15 cellular contexts compared by ENCODE assay signal in genomic region chr1:31735571-31735970, GRCh38. TPM values are rescaled to one million over a fixed set of nuclear protein-coding genes. Genes with fewer than 3 reads are reported as not detected.
DNase-seq lines count a peak whose midpoint lies in the region; ATAC-seq, FAIRE-seq and TF ChIP-seq lines count a peak whose summit lies in the region.
"Had no signal": no experiment of that assay in that cellular context is flagged by ENCODE, and none has a peak within 500 bp of the region (broad histone marks: within the 10 kb centered on the region; RNA-seq: fewer than 3 reads in every experiment).

No MANE protein-coding gene starts in this region.

- FAIRE-seq in RCC 7860 (lab: Jason Lieb, UNC) = no peak

- TF ChIP-seq CTCF in IMR-90 (conservative IDR thresholded peaks at IDR 0.05; ENCODE audit: low read depth, low read length) (no peak), brain (conservative IDR thresholded peaks at IDR 0.05) (no peak), adrenal gland (IDR thresholded peaks at IDR 0.05) (no peak)

- H3K36me3 Mint-ChIP-seq in brain = peaks cover 18% of the 10 kb centered on the region
- no peaks in the 10 kb centered on the region for H3K36me3 Mint-ChIP-seq in naive thymus-derived CD8-positive, alpha-beta T cell
- H3K36me3 Mint-ChIP-seq: CD8-positive, alpha-beta T cell had no signal

- 93% methylated on average over 5 of the region's 10 CpGs; no CpG with 5 or more reads in 1 of the 2 experiments for WGBS in IMR-90 (ENCODE audit: extremely low coverage in 2 of 2, insufficient read length in 1 of 2), 2 experiments
- WGBS in adrenal gland, 4 donors = 87 to 93% (median 90%) methylated on average over 5 to 10 of the region's 10 CpGs

- peaks cover 18% of the 10 kb centered on the region for H3K4me1 Mint-ChIP-seq in brain
- H3K4me1 Mint-ChIP-seq in naive thymus-derived CD8-positive, alpha-beta T cell = peaks cover 9 to 22% (median 13%) of the 10 kb centered on the region in 4 donors

- no peak overlapping the region for H3K23ac ChIP-seq in IMR-90 (ENCODE audit: low read depth, low read length)

- no peak overlapping the region for H3K18ac ChIP-seq in IMR-90 (ENCODE audit: low read depth, low read length)

- H3K36me3 ChIP-seq in IMR-90 (ENCODE audit: control insufficient read depth, insufficient read depth, low read length) (peaks cover 12% of the 10 kb centered on the region; the same call in 1 of the 2 replicates), adrenal gland (replicated peaks in 1 of 2) (no peaks in the 10 kb centered on the region)
- H3K36me3 ChIP-seq: HAP-1 had no signal

- H3K56ac ChIP-seq in IMR-90 (ENCODE audit: extremely low read depth, insufficient read depth, low read length) = no peak overlapping the region

- no peak overlapping the region for H3K4me3 ChIP-seq in IMR-90 (ENCODE audit: insufficient read depth, low read depth, low read length)
- no peak overlapping the region for H3K4me3 ChIP-seq in adrenal gland
- H3K4me3 ChIP-seq: BLaER1 treated with 17β-estradiol and CSF1 and Interleukin-3, amounts not matched to agents 10 nM and 100 nM; GM23248; HAP-1 had no signal

- H3K4me1 ChIP-seq in IMR-90 (ENCODE audit: control insufficient read depth, insufficient read depth, low read length) (no peaks in the 10 kb centered on the region), adrenal gland (replicated peaks in 1 of 2) (no peaks in the 10 kb centered on the region)
- H3K4me1 ChIP-seq: HAP-1 had no signal

- no TSS peak for BruUV-seq in IMR-90 (replicated peaks; lab: Mats Ljungman, UMichigan)

- H3K27ac ChIP-seq in IMR-90 (ENCODE audit: insufficient read depth, low read length) (no peak overlapping the region), adrenal gland (no peak overlapping the region)
- H3K27ac ChIP-seq: BLaER1 treated with 17β-estradiol and CSF1 and Interleukin-3, amounts not matched to agents 10 nM and 100 nM; GM23248 had no signal

- no peak overlapping the region for H2BK20ac ChIP-seq in IMR-90 (ENCODE audit: low read depth, low read length)

- H4K20me1 ChIP-seq in IMR-90 (ENCODE audit: insufficient read depth, low read length) = peaks cover 5% of the 10 kb centered on the region; the same call in 1 of the 2 replicates

- dilution Hi-C loops in IMR-90 (cut with HindIII; ENCODE audit: low sequenced_read_pairs, unreplicated experiment) = no loop called here

- no peak overlapping the region for H2AFZ ChIP-seq in IMR-90 (replicated peaks; ENCODE audit: low read length, poor library complexity)
- H2AFZ ChIP-seq: GM23248 had no signal

- H4K91ac ChIP-seq in IMR-90 (ENCODE audit: insufficient read depth, low read depth, low read length) = no peak overlapping the region

- H3K9ac ChIP-seq in IMR-90 (ENCODE audit: low read depth, low read length) = no peak overlapping the region
- H3K9ac ChIP-seq: BLaER1 treated with 17β-estradiol and CSF1 and Interleukin-3, amounts not matched to agents 10 nM and 100 nM; GM23248 had no signal

- H4K8ac ChIP-seq in IMR-90 (ENCODE audit: low read depth in 2 of 2, low read length in 2 of 2) = no peak overlapping the region

- H3K27ac Mint-ChIP-seq in brain = peak overlapping the region in 3 of 5 experiments; percentile 51 to 80 (median 53)
- no peak overlapping the region for H3K27ac Mint-ChIP-seq in naive thymus-derived CD8-positive, alpha-beta T cell
- H3K27ac Mint-ChIP-seq: B cell; CD8-positive, alpha-beta T cell had no signal

- H2BK5ac ChIP-seq in IMR-90 (ENCODE audit: low read depth, low read length, poor library complexity, severe bottlenecking) = no peak overlapping the region

- no peak overlapping the region for H2BK120ac ChIP-seq in IMR-90 (ENCODE audit: low read depth, low read length)

- no peak overlapping the region for H4K5ac ChIP-seq in IMR-90 (ENCODE audit: low read depth, low read length)

- no peak overlapping the region for H3K4ac ChIP-seq in IMR-90 (ENCODE audit: low read depth, low read length)

- no peaks in the 10 kb centered on the region; the same call in 1 of the 2 replicates for H3K9me1 ChIP-seq in IMR-90 (ENCODE audit: insufficient read depth, low read length)

- no peaks in the 10 kb centered on the region for H3K9me3 ChIP-seq in IMR-90 (ENCODE audit: control insufficient read depth, insufficient read depth, low read length)
- H3K9me3 ChIP-seq in adrenal gland (replicated peaks in 1 of 3) = no peaks in the 10 kb centered on the region
- H3K9me3 ChIP-seq: BLaER1 treated with 17β-estradiol and CSF1 and Interleukin-3, amounts not matched to agents 10 nM and 100 nM; HAP-1 had no signal

- H3K27me3 Mint-ChIP-seq in brain = peaks cover 3% of the 10 kb centered on the region
- H3K27me3 Mint-ChIP-seq in naive thymus-derived CD8-positive, alpha-beta T cell = peaks cover 0 to 2% (median 0%) of the 10 kb centered on the region in 5 donors
- H3K27me3 Mint-ChIP-seq: B cell had no signal

- POLR2A ChIA-PET in IMR-90 (lab: Charles Lee; ENCODE audit: unreplicated experiment) = no interaction called here
- POLR2A ChIA-PET in naive thymus-derived CD8-positive, alpha-beta T cell (lab: Charles Lee) = no interaction called here

- TF ChIP-seq RAD21 in IMR-90 (IDR thresholded peaks at IDR 0.05; ENCODE audit: low read length) = no peak

- ATAC-seq in IMR-90 (ENCODE audit: low read depth) = no peak
- ATAC-seq in naive thymus-derived CD8-positive, alpha-beta T cell = no peak
- ATAC-seq: CD8-positive, alpha-beta T cell had no signal

- no peak for TF ChIP-seq POLR2A in IMR-90 (IDR thresholded peaks at IDR 0.05; ENCODE audit: low read depth, low read length)
- TF ChIP-seq POLR2A in adrenal gland (IDR thresholded peaks at IDR 0.05) = no peak

- H3K27me3 ChIP-seq in IMR-90 (ENCODE audit: control insufficient read depth, insufficient read depth, low read length) = no peaks in the 10 kb centered on the region
- no peaks in the 10 kb centered on the region for H3K27me3 ChIP-seq in adrenal gland

- H3K4me2 ChIP-seq in IMR-90 (ENCODE audit: low read depth, low read length) = no peak overlapping the region

- H3K79me1 ChIP-seq in IMR-90 (ENCODE audit: low read depth in 1 of 2, low read length in 2 of 2) = no peaks in the 10 kb centered on the region

- DNase-seq in IMR-90 = no peak
- peak; percentile 50 for DNase-seq in RCC 7860 (ENCODE audit: low spot score)
- DNase-seq in kidney tubule cell (ENCODE audit: low spot score) = peak; percentile 32
- DNase-seq in naive thymus-derived CD8-positive, alpha-beta T cell = no peak
- no peak for DNase-seq in activated T-cell treated with anti-CD3 and anti-CD28 coated beads for 4 hours
- DNase-seq in adrenal gland = no peak
- DNase-seq: Calu3; CD8-positive, alpha-beta T cell; DMS79 treated with DMSO at 0.1 percent for 48 hours; GF-D8; GM23248 had no signal

- H3K9me3 Mint-ChIP-seq in brain = no peaks in the 10 kb centered on the region
- no peaks in the 10 kb centered on the region for H3K9me3 Mint-ChIP-seq in naive thymus-derived CD8-positive, alpha-beta T cell
- H3K9me3 Mint-ChIP-seq: CD8-positive, alpha-beta T cell had no signal

- no peak overlapping the region for H2AK5ac ChIP-seq in IMR-90 (ENCODE audit: low read depth, low read length)

- H2AK9ac ChIP-seq in IMR-90 (replicated peaks; ENCODE audit: low read depth, low read length, poor library complexity) = peak overlapping the region; percentile 73

- H3K4me3 Mint-ChIP-seq in brain = no peak overlapping the region
- H3K4me3 Mint-ChIP-seq in naive thymus-derived CD8-positive, alpha-beta T cell = no peak overlapping the region
- H3K4me3 Mint-ChIP-seq: B cell; CD8-positive, alpha-beta T cell had no signal

- CTCF ChIA-PET in IMR-90 (lab: Yijun Ruan, JAX) = interaction anchor here (1.0 kb wide), 1 partner anchor 17 kb away, joined by 3 read pairs; no protein-coding TSS in a partner anchor

- no peak overlapping the region for H3K14ac ChIP-seq in IMR-90 (replicated peaks; ENCODE audit: low read depth, low read length)

- in situ Hi-C loops in IMR-90 (cut with MboI; ENCODE audit: low sequenced_read_pairs) = no loop called here

- intact Hi-C loops in IMR-90 (cut with micrococcal nuclease) (no loop called here), adrenal gland (cut with DNase I) (no loop called here)

- H2BK15ac ChIP-seq in IMR-90 (ENCODE audit: low read depth, low read length) = no peak overlapping the region

TF ChIP-seq in IMR-90, 13 proteins besides CTCF, POLR2A, EP300 and RAD21:
- TF ChIP-seq MXI1 (IDR thresholded peaks at IDR 0.05; ENCODE audit: borderline replicate concordance, low read depth, low read length) (no peak), NFE2L2 (IDR thresholded peaks at IDR 0.05; ENCODE audit: low read depth, low read length) (no peak), BHLHE40 (IDR thresholded peaks at IDR 0.05; ENCODE audit: low read depth, low read length) (no peak), CHD1 (IDR thresholded peaks at IDR 0.05; ENCODE audit: low read depth, low read length) (no peak)

RNA-seq across cellular contexts. Expression of gene ADGRB2, which starts 28.6 kb away (rescaled TPM):
- 2.2 and 2.5 TPM in 2 replicates for total RNA-seq in IMR-90 (2012; rRNA removed)
- polyA plus RNA-seq in IMR-90 (2012; rRNA removed) = 11.9 TPM in 2 replicates
- polyA plus RNA-seq in IMR-90 (2012; cell fraction: cytosol; rRNA removed) = 6.4 and 15.9 TPM in 2 replicates
- 38.7 and 77.7 TPM in 2 replicates for polyA plus RNA-seq in IMR-90 (2012; cell fraction: nucleus; rRNA removed; ENCODE audit: low replicate concordance)
- polyA plus RNA-seq in brain (ENCODE audit: insufficient read depth, low read depth, low replicate concordance) = 67.9 TPM
- total RNA-seq in naive thymus-derived CD8-positive, alpha-beta T cell = under 1 TPM in 1 of 2 experiments, not detected in 1; 0.18 TPM
- under 1 TPM in 2 of 3 donors, not detected in 1; 0.05 to 0.10 TPM for polyA plus RNA-seq in naive thymus-derived CD8-positive, alpha-beta T cell
- 10 to 100 TPM in 1 of 8 donors, 1 to 10 TPM in 7; 2.2 to 15.1 (median 5.1) TPM for total RNA-seq in adrenal gland
- polyA plus RNA-seq in adrenal gland = 10 to 100 TPM in 1 of 3 donors, 1 to 10 TPM in 2; 1.8 to 57.3 (median 9.2) TPM

RNA-seq across cellular contexts. Expression of gene COL16A1, which starts 31.8 kb away (rescaled TPM):
- total RNA-seq in IMR-90 (2012; rRNA removed) (28.6 and 34.2 TPM in 2 replicates), adrenal gland (10 to 100 TPM; 18.5 to 41.2 (median 26.9) TPM)
- polyA plus RNA-seq in IMR-90 (2012; rRNA removed) (62.8 and 65.2 TPM in 2 replicates), brain (ENCODE audit: insufficient read depth, low read depth, low replicate concordance) (4.9 TPM), adrenal gland (100 to 1,000 TPM in 1 of 3 donors, 10 to 100 TPM in 1, 1 to 10 TPM in 1; 6.1 to 129 (median 49.8) TPM)
- 30.1 and 39.5 TPM in 2 replicates for polyA plus RNA-seq in IMR-90 (2012; cell fraction: cytosol; rRNA removed)
- 228 and 260 TPM in 2 replicates for polyA plus RNA-seq in IMR-90 (2012; cell fraction: nucleus; rRNA removed; ENCODE audit: low replicate concordance)
- not detected for total RNA-seq in naive thymus-derived CD8-positive, alpha-beta T cell
- polyA plus RNA-seq in naive thymus-derived CD8-positive, alpha-beta T cell = under 1 TPM in 1 of 3 donors, not detected in 2; 0.20 TPM
- total RNA-seq: B cell had no signal

Comparison
In these comparisons a context has a peak if more than half of its experiments do, and no peak if none do; other contexts are left out.
1. DNase-seq: peak in RCC 7860 (single experiment) and kidney tubule cell (single experiment); none in IMR-90 (single experiment), naive thymus-derived CD8-positive, alpha-beta T cell (0 of 10), activated T-cell treated with anti-CD3 and anti-CD28 coated beads for 4 hours (single experiment) and adrenal gland (0 of 7).
2. H3K27ac Mint-ChIP-seq: peak in brain (3 of 5); none in naive thymus-derived CD8-positive, alpha-beta T cell (0 of 10).